ENCODE assay signal across 8 cellular contexts in genomic region chr6:36914227-36914794, GRCh38. TPM values are rescaled to one million over a fixed set of nuclear protein-coding genes. Genes with fewer than 3 reads are reported as not detected.
DNase-seq lines count a peak whose midpoint lies in the region; ATAC-seq and TF ChIP-seq lines count a peak whose summit lies in the region.

No MANE protein-coding gene starts in this region.

- ATAC-seq in Right ventricle myocardium inferior = no peak
- peak; percentile 83 for ATAC-seq in foreskin keratinocyte

- no peaks in the 10 kb centered on the region for H3K9me3 Mint-ChIP-seq in type B pancreatic cell

- H3K27me3 Mint-ChIP-seq in type B pancreatic cell = no peaks in the 10 kb centered on the region

- peaks cover 24% of the 10 kb centered on the region for H3K36me3 Mint-ChIP-seq in type B pancreatic cell

- no peaks in the 10 kb centered on the region for H3K27me3 ChIP-seq in left ventricle myocardium inferior (ENCODE audit: low read depth)
- no peaks in the 10 kb centered on the region for H3K27me3 ChIP-seq in foreskin keratinocyte

- H3K27ac ChIP-seq in left ventricle myocardium inferior (replicated peaks) (no peak overlapping the region), foreskin keratinocyte (peak overlapping the region; percentile 0)

- no peak overlapping the region for H3K4me3 Mint-ChIP-seq in type B pancreatic cell

- intact Hi-C loops in left ventricle myocardium inferior (cut with micrococcal nuclease) (no loop called here), Right ventricle myocardium inferior (cut with DNase I) (no loop called here)

- TF ChIP-seq CTCF in left ventricle myocardium inferior (IDR thresholded peaks at IDR 0.05; ENCODE audit: borderline replicate concordance) (peak; percentile 33), foreskin keratinocyte (conservative IDR thresholded peaks at IDR 0.05) (peak; percentile 94), type B pancreatic cell (conservative IDR thresholded peaks at IDR 0.05) (peak; percentile 52)

- no peaks in the 10 kb centered on the region for H3K9me3 ChIP-seq in left ventricle myocardium inferior (replicated peaks)

- no peak overlapping the region for H3K4me3 ChIP-seq in left ventricle myocardium inferior

- DNase-seq in left ventricle myocardium inferior (no peak), Right ventricle myocardium inferior (ENCODE audit: missing footprints) (no peak), foreskin keratinocyte (peak; percentile 96 to 98), type B pancreatic cell (ENCODE audit: extremely low spot score, unreplicated experiment) (no peak), OCI-M1 (lab: John Stamatoyannopoulos, UW) (no peak), NCI-H524 treated with DMSO at 0.1 percent for 48 hours (lab: John Stamatoyannopoulos, UW) (no peak), cerebellar cortex (ENCODE audit: low spot score) (no peak)
- peak; percentile 31 to 44 for DNase-seq in activated CD4-positive, alpha-beta T cell treated with anti-CD3 and anti-CD28 coated beads, Interleukin-2, amount 50 U/mL, for 48 hours

- peaks cover 60% of the 10 kb centered on the region for H3K36me3 ChIP-seq in left ventricle myocardium inferior

- H3K4me1 Mint-ChIP-seq in type B pancreatic cell (ENCODE audit: unreplicated experiment) = peaks cover 23% of the 10 kb centered on the region

- peak overlapping the region; percentile 72 for H3K27ac Mint-ChIP-seq in type B pancreatic cell

- H3K4me1 ChIP-seq in left ventricle myocardium inferior = peaks cover 58% of the 10 kb centered on the region
- H3K4me1 ChIP-seq in foreskin keratinocyte = peaks cover 24% of the 10 kb centered on the region

RNA-seq across cellular contexts. Expression of gene C6orf89, which starts 28.6 kb away (rescaled TPM):
- total RNA-seq in left ventricle myocardium inferior (76.4 TPM), Right ventricle myocardium inferior (79.4 TPM), foreskin keratinocyte (31.8 and 32.7 TPM in 2 replicates), type B pancreatic cell (ENCODE audit: low replicate concordance) (37.9 and 42.4 TPM in 2 replicates)
- 15.7 and 16.9 TPM in 2 replicates for polyA plus RNA-seq in foreskin keratinocyte

RNA-seq across cellular contexts. Expression of gene PPIL1, which starts 39.7 kb away (rescaled TPM):
- total RNA-seq in left ventricle myocardium inferior = 69.1 TPM
- total RNA-seq in Right ventricle myocardium inferior = 70.1 TPM
- total RNA-seq in foreskin keratinocyte = 61.6 and 65.7 TPM in 2 replicates
- 53.3 and 54.0 TPM in 2 replicates for polyA plus RNA-seq in foreskin keratinocyte
- 35.1 and 50.4 TPM in 2 replicates for total RNA-seq in type B pancreatic cell (ENCODE audit: low replicate concordance)

RNA-seq across cellular contexts. Expression of gene PI16, which starts 40.2 kb away (rescaled TPM):
- total RNA-seq in left ventricle myocardium inferior = 25.9 TPM
- total RNA-seq in Right ventricle myocardium inferior = 15.1 TPM
- not detected in 2 replicates for total RNA-seq in foreskin keratinocyte
- 0.02 TPM in 1 of 2 replicates, not detected in the other for polyA plus RNA-seq in foreskin keratinocyte
- total RNA-seq in type B pancreatic cell (ENCODE audit: low replicate concordance) = not detected in 2 replicates

Comparison
In these comparisons a context has a peak if more than half of its experiments do, and no peak if none do; other contexts are left out.
1. DNase-seq: peak in activated CD4-positive, alpha-beta T cell treated with anti-CD3 and anti-CD28 coated beads, Interleukin-2, amount 50 U/mL, for 48 hours (2 of 2) and foreskin keratinocyte (2 of 2); none in left ventricle myocardium inferior (single experiment), Right ventricle myocardium inferior (single experiment), type B pancreatic cell (single experiment), OCI-M1 (single experiment), NCI-H524 treated with DMSO at 0.1 percent for 48 hours (single experiment) and cerebellar cortex (single experiment).
2. CTCF ChIP-seq: peak in every context shown above with its lines; median percentile 94 in foreskin keratinocyte; 52 in type B pancreatic cell; 33 in left ventricle myocardium inferior.
3. RNA of gene PI16, which starts 40.2 kb away (total RNA-seq): 25.9 TPM in left ventricle myocardium inferior (single experiment) and 15.1 TPM in Right ventricle myocardium inferior (single experiment); not detected in foreskin keratinocyte and not detected in type B pancreatic cell; every median in the first group is over 10 times any median in the second.